ENCODE assay signal across 21 cellular contexts in the genomic region with DNA sequence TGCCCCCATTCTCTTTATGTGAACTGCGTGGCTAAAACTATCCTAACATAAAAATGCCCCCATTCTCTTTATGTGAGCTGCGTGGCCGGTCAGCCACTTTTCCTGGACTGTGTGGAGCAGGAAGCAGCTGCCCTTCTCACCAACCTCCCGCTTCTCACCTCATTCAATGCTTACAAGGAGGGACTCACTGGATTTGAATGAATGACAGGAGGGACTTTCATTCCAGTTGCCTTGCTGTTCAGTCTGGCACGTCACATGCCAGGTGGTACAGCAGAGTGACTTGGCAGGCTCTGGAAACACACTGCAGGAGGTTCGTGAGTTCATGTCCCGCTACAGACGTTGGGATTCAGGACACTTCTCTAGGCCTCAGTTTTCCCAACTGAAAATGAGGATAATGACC.
DNase-seq lines count a peak whose midpoint lies in the region; TF ChIP-seq lines count a peak whose summit lies in the region.
"Had no signal": no experiment of that assay in that cellular context is flagged by ENCODE, and none has a peak within 500 bp of the region (broad histone marks: within the 10 kb centered on the region; RNA-seq: fewer than 3 reads in every experiment).

No MANE protein-coding gene starts in this region.

- no peaks in the 10 kb centered on the region for H3K9me3 ChIP-seq in left ventricle myocardium inferior (replicated peaks)
- H3K9me3 ChIP-seq in sigmoid colon = no peaks in the 10 kb centered on the region
- H3K9me3 ChIP-seq: upper lobe of right lung had no signal

- peaks cover 31% of the 10 kb centered on the region for H3K4me1 ChIP-seq in left ventricle myocardium inferior
- H3K4me1 ChIP-seq in sigmoid colon = peaks cover 0 to 30% (median 20%) of the 10 kb centered on the region in 4 donors
- H3K4me1 ChIP-seq: upper lobe of right lung had no signal

- intact Hi-C loops in activated naive CD4-positive, alpha-beta T cell treated with anti-CD3 and anti-CD28 coated beads for 36 hours (cut with micrococcal nuclease) = no loop called here
- intact Hi-C loops in left ventricle myocardium inferior (cut with micrococcal nuclease) (no loop called here), sigmoid colon (cut with DNase I) (no loop called here)

- peaks cover 42% of the 10 kb centered on the region for H3K27me3 Mint-ChIP-seq in activated naive CD4-positive, alpha-beta T cell treated with anti-CD3 and anti-CD28 coated beads, Interleukin-2, amount 10 ng/mL, durations not matched to agents 7 days and 5 days
- H3K27me3 Mint-ChIP-seq in activated naive CD4-positive, alpha-beta T cell treated with anti-CD3 and anti-CD28 coated beads for 36 hours (ENCODE audit: low read depth) = peaks cover 12% of the 10 kb centered on the region

- peak overlapping the region; percentile 51 for H3K4me3 ChIP-seq in left ventricle myocardium inferior
- H3K4me3 ChIP-seq in sigmoid colon = no peak overlapping the region
- no peak overlapping the region for H3K4me3 ChIP-seq in brain microvascular endothelial cell (ENCODE audit: low read depth, low read length)
- H3K4me3 ChIP-seq: BLaER1, dorsolateral prefrontal cortex, upper lobe of right lung had no signal

- POLR2A ChIA-PET in RWPE1 (lab: Yijun Ruan, JAX; ENCODE audit: low non-redundant PET) = no interaction called here

- TF ChIP-seq CTCF in left ventricle myocardium inferior (IDR thresholded peaks at IDR 0.05; ENCODE audit: borderline replicate concordance) (no peak), sigmoid colon (IDR thresholded peaks at IDR 0.05) (no peak), brain microvascular endothelial cell (IDR thresholded peaks at IDR 0.05; ENCODE audit: low read depth, low read length, missing control alignments) (no peak), RWPE1 (conservative IDR thresholded peaks at IDR 0.05; ENCODE audit: low read depth) (no peak)

- H3K9me3 Mint-ChIP-seq in activated naive CD4-positive, alpha-beta T cell treated with anti-CD3 and anti-CD28 coated beads, Interleukin-2, amount 10 ng/mL, durations not matched to agents 7 days and 5 days = no peaks in the 10 kb centered on the region
- no peaks in the 10 kb centered on the region for H3K9me3 Mint-ChIP-seq in activated naive CD4-positive, alpha-beta T cell treated with anti-CD3 and anti-CD28 coated beads for 36 hours
- H3K9me3 Mint-ChIP-seq: activated CD4-positive, alpha-beta memory T cell treated with anti-CD3 and anti-CD28 coated beads, Interleukin-2, amount 10 ng/mL, durations not matched to agents 7 days and 5 days; activated naive CD4-positive, alpha-beta T cell treated with anti-CD3 and anti-CD28 coated beads, Interleukin-2, amount 50 U/mL, for 24 hours; activated T-cell treated with anti-CD3 and anti-CD28 coated beads, Interleukin-2, amount 50 U/mL, for 4 hours; mesothelial cell of epicardium had no signal

- no peak for DNase-seq in activated naive CD4-positive, alpha-beta T cell treated with anti-CD3 and anti-CD28 coated beads, Interleukin-2, amount 10 ng/mL, durations not matched to agents 7 days and 5 days
- no peak for DNase-seq in activated naive CD4-positive, alpha-beta T cell treated with anti-CD3 and anti-CD28 coated beads for 36 hours
- DNase-seq in left ventricle myocardium inferior (no peak), sigmoid colon (no peak), RPMI8226 (no peak), brain microvascular endothelial cell (no peak), SKM-1 treated with dmso at 0.1 percent for 144 hours (lab: John Stamatoyannopoulos, UW; ENCODE audit: unreplicated experiment) (no peak), RWPE1 (ENCODE audit: low spot score) (no peak)
- DNase-seq: activated CD4-positive, alpha-beta memory T cell treated with anti-CD3 and anti-CD28 coated beads, Interleukin-2, amount 10 ng/mL, durations not matched to agents 7 days and 5 days; activated T-cell treated with anti-CD3 and anti-CD28 coated beads, Interleukin-2, amount 50 U/mL, for 4 hours; Kasumi-1; left colon; NCI-H1105 treated with DMSO at 0.1 percent for 48 hours; NCI-H510A; stimulated activated naive B cell treated with anti-CD40 and anti-IgM and Interleukin-4, amounts not matched to agents 10 μg/mL and 1 μg/mL and 100 μg/mL, for 72 hours; T-helper 2 cell; upper lobe of right lung had no signal

- H3K27me3 ChIP-seq in left ventricle myocardium inferior (ENCODE audit: low read depth) = no peaks in the 10 kb centered on the region
- no peaks in the 10 kb centered on the region for H3K27me3 ChIP-seq in sigmoid colon
- no peaks in the 10 kb centered on the region for H3K27me3 ChIP-seq in brain microvascular endothelial cell (replicated peaks)
- H3K27me3 ChIP-seq: BLaER1, upper lobe of right lung had no signal

- H3K36me3 ChIP-seq in left ventricle myocardium inferior (no peaks in the 10 kb centered on the region), sigmoid colon (no peaks in the 10 kb centered on the region), brain microvascular endothelial cell (replicated peaks) (no peaks in the 10 kb centered on the region)
- H3K36me3 ChIP-seq: BLaER1, upper lobe of right lung had no signal

- no peaks in the 10 kb centered on the region for H3K4me1 Mint-ChIP-seq in activated naive CD4-positive, alpha-beta T cell treated with anti-CD3 and anti-CD28 coated beads, Interleukin-2, amount 10 ng/mL, durations not matched to agents 7 days and 5 days
- no peaks in the 10 kb centered on the region for H3K4me1 Mint-ChIP-seq in activated naive CD4-positive, alpha-beta T cell treated with anti-CD3 and anti-CD28 coated beads for 36 hours (ENCODE audit: low read depth)
- H3K4me1 Mint-ChIP-seq: activated CD4-positive, alpha-beta memory T cell treated with anti-CD3 and anti-CD28 coated beads, Interleukin-2, amount 10 ng/mL, durations not matched to agents 7 days and 5 days; activated naive CD4-positive, alpha-beta T cell treated with anti-CD3 and anti-CD28 coated beads, Interleukin-2, amount 50 U/mL, for 24 hours; mesothelial cell of epicardium had no signal

- peak overlapping the region; percentile 17 for H3K27ac Mint-ChIP-seq in activated naive CD4-positive, alpha-beta T cell treated with anti-CD3 and anti-CD28 coated beads, Interleukin-2, amount 10 ng/mL, durations not matched to agents 7 days and 5 days
- no peak overlapping the region for H3K27ac Mint-ChIP-seq in activated naive CD4-positive, alpha-beta T cell treated with anti-CD3 and anti-CD28 coated beads for 36 hours
- H3K27ac Mint-ChIP-seq: activated CD4-positive, alpha-beta memory T cell treated with anti-CD3 and anti-CD28 coated beads, Interleukin-2, amount 10 ng/mL, durations not matched to agents 7 days and 5 days; activated naive CD4-positive, alpha-beta T cell treated with anti-CD3 and anti-CD28 coated beads, Interleukin-2, amount 50 U/mL, for 24 hours; mesothelial cell of epicardium; stimulated activated naive B cell treated with anti-CD40 and anti-IgM and Interleukin-4, amounts not matched to agents 10 μg/mL and 1 μg/mL and 100 μg/mL, for 72 hours had no signal

- in situ Hi-C loops in brain microvascular endothelial cell (cut with HindIII; ENCODE audit: low pct_ligation_motif_present, low sequenced_read_pairs) = no loop called here

- TF ChIP-seq POLR2A in sigmoid colon (IDR thresholded peaks at IDR 0.05) = no peak

- H3K27ac ChIP-seq in left ventricle myocardium inferior (replicated peaks) (peak overlapping the region; percentile 91), sigmoid colon (peak overlapping the region; percentile 62 to 80 (median 70)), brain microvascular endothelial cell (no peak overlapping the region), RWPE1 (no peak overlapping the region)
- H3K27ac ChIP-seq: BLaER1 had no signal

- 85 to 87% methylated on average over 8 of the region's 8 CpGs for WGBS in sigmoid colon, 2 donors

- CTCF ChIA-PET in activated naive CD4-positive, alpha-beta T cell treated with anti-CD3 and anti-CD28 coated beads, Interleukin-2, amount 10 ng/mL, durations not matched to agents 7 days and 5 days (lab: Charles Lee) = no interaction called here
- CTCF ChIA-PET in activated naive CD4-positive, alpha-beta T cell treated with anti-CD3 and anti-CD28 coated beads for 36 hours (lab: Charles Lee) = no interaction called here
- CTCF ChIA-PET in RWPE1 (lab: Yijun Ruan, JAX) = interaction anchor here (0.6 kb wide), 1 partner anchor 71 kb away, joined by 3 read pairs; no protein-coding TSS in a partner anchor

- TF ChIP-seq EP300 in sigmoid colon (IDR thresholded peaks at IDR 0.05) = no peak

- H3K4me3 Mint-ChIP-seq in activated naive CD4-positive, alpha-beta T cell treated with anti-CD3 and anti-CD28 coated beads, Interleukin-2, amount 10 ng/mL, durations not matched to agents 7 days and 5 days = no peak overlapping the region
- H3K4me3 Mint-ChIP-seq in activated naive CD4-positive, alpha-beta T cell treated with anti-CD3 and anti-CD28 coated beads for 36 hours = no peak overlapping the region
- H3K4me3 Mint-ChIP-seq: activated CD4-positive, alpha-beta memory T cell treated with anti-CD3 and anti-CD28 coated beads, Interleukin-2, amount 10 ng/mL, durations not matched to agents 7 days and 5 days; activated naive CD4-positive, alpha-beta T cell treated with anti-CD3 and anti-CD28 coated beads, Interleukin-2, amount 50 U/mL, for 24 hours; activated T-cell treated with anti-CD3 and anti-CD28 coated beads, Interleukin-2, amount 50 U/mL, for 4 hours; mesothelial cell of epicardium; stimulated activated naive B cell treated with anti-CD40 and anti-IgM and Interleukin-4, amounts not matched to agents 10 μg/mL and 1 μg/mL and 100 μg/mL, for 72 hours had no signal

- no peaks in the 10 kb centered on the region for H3K36me3 Mint-ChIP-seq in activated naive CD4-positive, alpha-beta T cell treated with anti-CD3 and anti-CD28 coated beads, Interleukin-2, amount 10 ng/mL, durations not matched to agents 7 days and 5 days
- H3K36me3 Mint-ChIP-seq in activated naive CD4-positive, alpha-beta T cell treated with anti-CD3 and anti-CD28 coated beads for 36 hours (ENCODE audit: low read depth) = no peaks in the 10 kb centered on the region
- H3K36me3 Mint-ChIP-seq: activated naive CD4-positive, alpha-beta T cell treated with anti-CD3 and anti-CD28 coated beads, Interleukin-2, amount 50 U/mL, for 24 hours; mesothelial cell of epicardium; stimulated activated naive B cell treated with anti-CD40 and anti-IgM and Interleukin-4, amounts not matched to agents 10 μg/mL and 1 μg/mL and 100 μg/mL, for 72 hours had no signal

Comparison
In these comparisons a context has a peak if more than half of its experiments do, and no peak if none do; other contexts are left out.
1. H3K27ac ChIP-seq: peak in left ventricle myocardium inferior (single experiment) and sigmoid colon (4 of 4); none in brain microvascular endothelial cell (single experiment) and RWPE1 (single experiment).